Comparison of ENCODE assay signal across 35 cellular contexts in the genomic region with DNA sequence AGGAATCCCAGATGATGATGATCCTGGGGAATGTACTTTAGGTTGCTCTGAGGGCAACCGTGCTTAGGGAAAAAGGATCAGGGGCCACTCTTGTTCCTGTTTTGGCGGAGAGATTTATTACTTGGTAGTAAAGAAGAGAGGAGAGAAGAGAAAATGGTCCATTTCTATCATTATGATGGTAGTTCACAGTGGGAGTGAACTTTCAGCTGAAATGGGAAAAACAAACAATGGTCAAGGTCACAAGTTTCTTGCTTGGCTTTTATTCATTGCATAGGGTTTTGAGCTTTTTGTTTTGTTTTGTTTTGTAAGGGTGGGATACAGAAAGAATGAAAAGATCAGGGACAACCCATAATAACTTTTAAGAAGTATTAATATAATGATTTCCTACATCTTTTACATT.
"Had no signal": no experiment of that assay in that cellular context is flagged by ENCODE, and none has a peak within 500 bp of the region (broad histone marks: within the 10 kb centered on the region; RNA-seq: fewer than 3 reads in every experiment).

No MANE protein-coding gene starts in this region.

- H3K4me3 ChIP-seq: MG63 had no signal

- DNase-seq: Karpas-422, Kasumi-1, MG63, MM.1S, MV-4-11, NCI-H1048, NCI-H1092, NCI-H1092 treated with DMSO at 0.1 percent for 48 hours, NCI-H1105, NCI-H1105 treated with DMSO at 0.1 percent for 48 hours, NCI-H1417, NCI-H1417 treated with DMSO at 0.1 percent for 48 hours, NCI-H1436, NCI-H1436 treated with DMSO at 0.1 percent for 48 hours, NCI-H146, NCI-H1694, NCI-H1694 treated with DMSO at 0.1 percent for 48 hours, NCI-H187, NCI-H187 treated with DMSO at 0.1 percent for 48 hours, NCI-H1930, NCI-H2029, NCI-H2029 treated with DMSO at 0.1 percent for 48 hours, NCI-H2081, NCI-H2081 treated with DMSO at 0.1 percent for 48 hours, NCI-H2107, NCI-H2171, NCI-H2171 treated with DMSO at 0.1 percent for 48 hours, NCI-H2227 treated with DMSO at 0.1 percent for 48 hours, NCI-H345, NCI-H446, NCI-H446 treated with DMSO at 0.1 percent for 48 hours, NCI-H510A, NCI-H510A treated with DMSO at 0.1 percent for 48 hours, NCI-H524, NCI-H524 treated with DMSO at 0.1 percent for 48 hours had no signal

- H3K9me3 ChIP-seq: MG63 had no signal

- H3K36me3 ChIP-seq: MG63 had no signal
